27 cellular contexts compared by ENCODE assay signal in genomic region chr20:10754809-10755208, GRCh38.
"Had no signal": no experiment of that assay in that cellular context is flagged by ENCODE, and none has a peak within 500 bp of the region (broad histone marks: within the 10 kb centered on the region; RNA-seq: fewer than 3 reads in every experiment).

No MANE protein-coding gene starts in this region.

- H3K27me3 ChIP-seq: pancreas, right atrium auricular region, right lobe of liver, transverse colon, upper lobe of left lung had no signal

- FAIRE-seq: keratinocyte, pancreas, urothelium cell line had no signal

- ATAC-seq: left cardiac atrium; naive thymus-derived CD4-positive, alpha-beta T cell; natural killer cell treated with Interleukin-12 subunit alpha and Interleukin-12 subunit beta and Interleukin-15 and Interleukin-18, amount 100 ng/mL, for 72 hours; pancreas; right lobe of liver; stimulated activated memory B cell treated with anti-CD40 and anti-IgM and Interleukin-4, amounts not matched to agents 10 μg/mL and 1 μg/mL and 100 μg/mL, for 72 hours; stimulated activated naive CD8-positive, alpha-beta T cell treated with anti-CD3 and anti-CD28 coated beads, Interleukin-15, amount 100 ng/mL, for 72 hours had no signal

- DNase-seq: head of caudate nucleus; hippocampal formation; kidney glomerular epithelial cell; left cardiac atrium; left ventricle myocardium inferior; mammary epithelial cell; mesenchymal stem cell; naive thymus-derived CD4-positive, alpha-beta T cell; nucleus accumbens; pancreas; posterior cingulate gyrus; right lobe of liver; stimulated activated CD4-positive, alpha-beta T cell treated with anti-CD3 and anti-CD28 coated beads, Interleukin-1b, Interleukin-23, amount 100 ng/mL, for 48 hours; stimulated activated CD4-positive, alpha-beta T cell treated with anti-CD3 and anti-CD28 coated beads, Interleukin-2, amount 100 ng/mL, for 48 hours; stimulated activated CD4-positive, alpha-beta T cell treated with anti-CD3 and anti-CD28 coated beads, Interleukin-4, amount 100 ng/mL, for 4 hours; stimulated activated CD8-positive, alpha-beta memory T cell treated with anti-CD3 and anti-CD28 coated beads, Interleukin-4, amount 100 ng/mL, for 48 hours; stimulated activated naive CD4-positive, alpha-beta T cell treated with Interleukin-2 at 50 U/mL for 16 hours; stimulated activated naive CD8-positive, alpha-beta T cell treated with anti-CD3 and anti-CD28 coated beads, Interleukin-15, amount 100 ng/mL, for 72 hours; substantia nigra; transverse colon; upper lobe of left lung had no signal

- H3K4me3 ChIP-seq: left ventricle myocardium inferior, pancreas, right atrium auricular region, right lobe of liver, smooth muscle cell, transverse colon, upper lobe of left lung had no signal

- H3K27ac ChIP-seq: left ventricle myocardium inferior, pancreas, right atrium auricular region, right lobe of liver, transverse colon had no signal

- H3K36me3 ChIP-seq: left ventricle myocardium inferior, pancreas, right atrium auricular region, right lobe of liver, transverse colon, upper lobe of left lung had no signal

- H3K4me1 ChIP-seq: pancreas, right atrium auricular region, right lobe of liver had no signal

- H3K9me3 ChIP-seq: left ventricle myocardium inferior, pancreas, right atrium auricular region, right lobe of liver, transverse colon, upper lobe of left lung had no signal

- H3K4me2 ChIP-seq: smooth muscle cell had no signal
